ENCODE assay signal across 18 cellular contexts in the genomic region with DNA sequence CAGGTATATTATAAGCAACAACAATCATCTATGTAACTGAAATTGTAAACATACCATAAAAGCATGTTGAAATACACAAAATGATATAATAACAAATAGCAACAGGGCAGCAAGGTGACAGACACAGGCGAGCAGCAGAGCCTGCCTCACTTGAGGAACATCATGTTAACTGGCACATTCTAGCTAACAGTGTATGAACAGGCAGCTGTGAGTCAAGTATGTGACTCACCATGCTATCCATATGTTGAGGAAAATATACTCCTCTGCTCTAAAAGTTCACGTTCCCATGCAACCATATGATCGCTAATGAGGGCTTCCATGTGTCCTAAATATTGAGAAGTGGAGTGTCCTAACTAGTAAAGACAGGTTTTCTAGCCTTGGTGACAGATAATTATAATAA. TPM values are rescaled to one million over a fixed set of nuclear protein-coding genes. Genes with fewer than 3 reads are reported as not detected.
DNase-seq lines count a peak whose midpoint lies in the region; ATAC-seq and TF ChIP-seq lines count a peak whose summit lies in the region.
"Had no signal": no experiment of that assay in that cellular context is flagged by ENCODE, and none has a peak within 500 bp of the region (broad histone marks: within the 10 kb centered on the region; RNA-seq: fewer than 3 reads in every experiment).

No MANE protein-coding gene starts in this region.

- H3K4me3 ChIP-seq in HEK293 (ENCODE audit: low read depth, low read length) = no peak overlapping the region
- no peak overlapping the region for H3K4me3 ChIP-seq in Panc1 (ENCODE audit: low read depth in 2 of 2, low read length in 2 of 2)
- no peak overlapping the region for H3K4me3 ChIP-seq in epithelial cell of esophagus (ENCODE audit: low read length)
- H3K4me3 ChIP-seq: lung, neural progenitor cell, spleen, testis had no signal

- H3K27ac Mint-ChIP-seq in stimulated activated effector memory CD8-positive, alpha-beta T cell treated with anti-CD3 and anti-CD28 coated beads, Interleukin-12 subunit alpha, Interleukin-12 subunit beta, amount 100 ng/mL, for 72 hours = no peak overlapping the region
- H3K27ac Mint-ChIP-seq: neural progenitor cell had no signal

- POLR2A ChIA-PET in HEK293 (lab: Yijun Ruan, JAX) (no interaction called here), Panc1 (lab: Charles Lee) (no interaction called here)

- intact Hi-C loops in Panc1 (cut with micrococcal nuclease; ENCODE audit: unreplicated experiment) = no loop called here
- intact Hi-C loops in Right ventricle myocardium inferior (cut with DNase I) = no loop called here

- in situ Hi-C loops in Panc1 (cut with HindIII; ENCODE audit: low pct_unique_long_range_greater_than_20kb, low sequenced_read_pairs) = no loop called here

- H3K36me3 ChIP-seq in HEK293 (ENCODE audit: control insufficient read depth in 2 of 2, insufficient read depth in 1 of 2, low read length in 2 of 2) (peaks cover 18 to 22% of the 10 kb centered on the region in 2 experiments), Panc1 (ENCODE audit: control insufficient read depth, insufficient read depth, low read length) (no peaks in the 10 kb centered on the region)
- H3K36me3 ChIP-seq: neural progenitor cell had no signal

- no peak overlapping the region for H3K4me3 Mint-ChIP-seq in stimulated activated effector memory CD8-positive, alpha-beta T cell treated with anti-CD3 and anti-CD28 coated beads, Interleukin-12 subunit alpha, Interleukin-12 subunit beta, amount 100 ng/mL, for 72 hours
- H3K4me3 Mint-ChIP-seq: neural progenitor cell had no signal

- DNase-seq in Panc1 (ENCODE audit: low read depth, low spot score) (no peak), epithelial cell of esophagus (ENCODE audit: low read depth) (peak; percentile 91), globus pallidus (ENCODE audit: low spot score) (no peak), Right ventricle myocardium inferior (ENCODE audit: missing footprints) (no peak), iPS-NIHi7 (ENCODE audit: extremely low spot score) (no peak)
- no peak for DNase-seq in stimulated activated effector memory CD8-positive, alpha-beta T cell treated with anti-CD3 and anti-CD28 coated beads, Interleukin-12 subunit alpha, Interleukin-12 subunit beta, amount 100 ng/mL, for 72 hours (ENCODE audit: low spot score in 2 of 2)
- DNase-seq: activated CD4-positive, alpha-beta T cell treated with anti-CD3 and anti-CD28 coated beads for 1 hour; activated T-cell treated with anti-CD3 and anti-CD28 coated beads for 4 hours; Caco-2; effector CD8-positive, alpha-beta T cell; hippocampal formation; NCI-H187; spleen; SW 1271; testis had no signal

- H3K4me1 ChIP-seq in HEK293 (ENCODE audit: control insufficient read depth, insufficient read depth, low read length) (peaks cover 5% of the 10 kb centered on the region; the same call in 1 of the 2 replicates), Panc1 (ENCODE audit: control insufficient read depth, insufficient read depth, low read length) (no peaks in the 10 kb centered on the region; the same call in 1 of the 2 replicates)
- H3K4me1 ChIP-seq: neural progenitor cell, spleen, testis had no signal

- CTCF ChIA-PET in HEK293 (lab: Yijun Ruan, JAX) (interaction anchor here (0.6 to 10.1 kb wide), 6 partner anchors 17 to 955 kb away, joined by 3 to 103 read pairs (median 5); no protein-coding TSS in a partner anchor), Panc1 (lab: Charles Lee) (no interaction called here)

- no peaks in the 10 kb centered on the region for H3K27me3 ChIP-seq in Panc1 (ENCODE audit: control insufficient read depth, insufficient read depth, low read length)
- H3K27me3 ChIP-seq: neural progenitor cell, spleen, testis had no signal

- no peaks in the 10 kb centered on the region for H3K9me3 Mint-ChIP-seq in stimulated activated effector memory CD8-positive, alpha-beta T cell treated with anti-CD3 and anti-CD28 coated beads, Interleukin-12 subunit alpha, Interleukin-12 subunit beta, amount 100 ng/mL, for 72 hours
- H3K9me3 Mint-ChIP-seq: neural progenitor cell had no signal

- TF ChIP-seq CTCF in HEK293 (tag by site-specific recombination; IDR thresholded peaks at IDR 0.05) (no peak), Panc1 (IDR thresholded peaks at IDR 0.05) (no peak), epithelial cell of esophagus (IDR thresholded peaks at IDR 0.05; ENCODE audit: insufficient read depth, low read depth, low read length, missing control alignments) (no peak)

- no peaks in the 10 kb centered on the region for H3K4me1 Mint-ChIP-seq in stimulated activated effector memory CD8-positive, alpha-beta T cell treated with anti-CD3 and anti-CD28 coated beads, Interleukin-12 subunit alpha, Interleukin-12 subunit beta, amount 100 ng/mL, for 72 hours
- H3K4me1 Mint-ChIP-seq: neural progenitor cell had no signal

- peaks cover 33% of the 10 kb centered on the region for H3K36me3 Mint-ChIP-seq in stimulated activated effector memory CD8-positive, alpha-beta T cell treated with anti-CD3 and anti-CD28 coated beads, Interleukin-12 subunit alpha, Interleukin-12 subunit beta, amount 100 ng/mL, for 72 hours

- ATAC-seq in Panc1 = peak; percentile 78; the same call in 1 of the 2 replicates
- peak; percentile 37 for ATAC-seq in stimulated activated effector memory CD8-positive, alpha-beta T cell treated with anti-CD3 and anti-CD28 coated beads, Interleukin-12 subunit alpha, Interleukin-12 subunit beta, amount 100 ng/mL, for 72 hours
- ATAC-seq in Right ventricle myocardium inferior = no peak

- no peak overlapping the region for H3K27ac ChIP-seq in HEK293 (ENCODE audit: extremely low read depth, low read depth, low read length)
- H3K27ac ChIP-seq in Panc1 (ENCODE audit: low read length) = no peak overlapping the region
- H3K27ac ChIP-seq: neural progenitor cell, spleen, testis had no signal

- no peaks in the 10 kb centered on the region for H3K9me3 ChIP-seq in HEK293 (ENCODE audit: control insufficient read depth, insufficient read depth, low read depth, low read length)
- H3K9me3 ChIP-seq in Panc1 (ENCODE audit: control insufficient read depth, insufficient read depth, low read depth, low read length) = no peaks in the 10 kb centered on the region
- H3K9me3 ChIP-seq: Caco-2, spleen, testis had no signal

- no TSS peak for BruUV-seq in Panc1 (replicated peaks; lab: Mats Ljungman, UMichigan)

TF ChIP-seq in HEK293, 187 proteins besides CTCF, POLR2A, EP300 and RAD21:
- TF ChIP-seq ZNF677 (tag by site-specific recombination; IDR thresholded peaks at IDR 0.05) (no peak), TRIM28 (IDR thresholded peaks at IDR 0.05; ENCODE audit: borderline replicate concordance, low read length) (no peak), ZNF169 (tag by site-specific recombination; IDR thresholded peaks at IDR 0.05) (no peak), ZNF473 (tag by site-specific recombination; IDR thresholded peaks at IDR 0.05) (no peak), SCRT2 (tag by site-specific recombination; IDR thresholded peaks at IDR 0.05) (peak; percentile 41; the same call in 1 of the 2 replicates)

RNA-seq across cellular contexts. Expression of a gene that starts 18.4 kb away (rescaled TPM):
- total RNA-seq in Panc1 (2021; ENCODE audit: unreplicated experiment) = 8.2 TPM
- 4.7 TPM for polyA plus RNA-seq in Panc1 (2012; ENCODE audit: insufficient read length)
- 5.5 TPM for total RNA-seq in Right ventricle myocardium inferior

RNA-seq across cellular contexts. Expression of a gene that starts 18.5 kb away (rescaled TPM):
- total RNA-seq in Panc1 (2021; ENCODE audit: unreplicated experiment) = 54.4 TPM
- 37.8 TPM for polyA plus RNA-seq in Panc1 (2012; ENCODE audit: insufficient read length)
- 27.0 TPM for total RNA-seq in Right ventricle myocardium inferior
